ENCODE assay signal across 1 cellular context in genomic region chr14:70391493-70392391, GRCh38.
TF ChIP-seq lines count a peak whose summit lies in the region.

No MANE protein-coding gene starts in this region.

TF ChIP-seq in WTC11, 78 proteins besides CTCF, POLR2A, EP300 and RAD21 (continued from another document):
- TF ChIP-seq, protein P1, sequence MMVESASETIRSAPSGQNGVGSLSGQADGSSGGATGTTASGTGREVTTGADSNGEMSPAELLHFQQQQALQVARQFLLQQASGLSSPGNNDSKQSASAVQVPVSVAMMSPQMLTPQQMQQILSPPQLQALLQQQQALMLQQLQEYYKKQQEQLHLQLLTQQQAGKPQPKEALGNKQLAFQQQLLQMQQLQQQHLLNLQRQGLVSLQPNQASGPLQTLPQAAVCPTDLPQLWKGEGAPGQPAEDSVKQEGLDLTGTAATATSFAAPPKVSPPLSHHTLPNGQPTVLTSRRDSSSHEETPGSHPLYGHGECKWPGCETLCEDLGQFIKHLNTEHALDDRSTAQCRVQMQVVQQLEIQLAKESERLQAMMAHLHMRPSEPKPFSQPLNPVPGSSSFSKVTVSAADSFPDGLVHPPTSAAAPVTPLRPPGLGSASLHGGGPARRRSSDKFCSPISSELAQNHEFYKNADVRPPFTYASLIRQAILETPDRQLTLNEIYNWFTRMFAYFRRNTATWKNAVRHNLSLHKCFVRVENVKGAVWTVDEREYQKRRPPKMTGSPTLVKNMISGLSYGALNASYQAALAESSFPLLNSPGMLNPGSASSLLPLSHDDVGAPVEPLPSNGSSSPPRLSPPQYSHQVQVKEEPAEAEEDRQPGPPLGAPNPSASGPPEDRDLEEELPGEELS (CRISPR knock-in tag; IDR thresholded peaks at IDR 0.05): no peak
- no peak for TF ChIP-seq GTF2I (CRISPR knock-in tag; conservative IDR thresholded peaks at IDR 0.05)
- TF ChIP-seq, protein P2, sequence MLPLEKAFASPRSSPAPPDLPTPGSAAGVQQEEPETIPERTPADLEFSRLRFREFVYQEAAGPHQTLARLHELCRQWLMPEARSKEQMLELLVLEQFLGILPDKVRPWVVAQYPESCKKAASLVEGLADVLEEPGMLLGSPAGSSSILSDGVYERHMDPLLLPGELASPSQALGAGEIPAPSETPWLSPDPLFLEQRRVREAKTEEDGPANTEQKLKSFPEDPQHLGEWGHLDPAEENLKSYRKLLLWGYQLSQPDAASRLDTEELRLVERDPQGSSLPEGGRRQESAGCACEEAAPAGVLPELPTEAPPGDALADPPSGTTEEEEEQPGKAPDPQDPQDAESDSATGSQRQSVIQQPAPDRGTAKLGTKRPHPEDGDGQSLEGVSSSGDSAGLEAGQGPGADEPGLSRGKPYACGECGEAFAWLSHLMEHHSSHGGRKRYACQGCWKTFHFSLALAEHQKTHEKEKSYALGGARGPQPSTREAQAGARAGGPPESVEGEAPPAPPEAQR (CRISPR knock-in tag; IDR thresholded peaks at IDR 0.05): no peak
- no peak for TF ChIP-seq SMAD4 (CRISPR knock-in tag; IDR thresholded peaks at IDR 0.05)
- no peak for TF ChIP-seq ZNF671 (CRISPR knock-in tag; IDR thresholded peaks at IDR 0.05)
- no peak for TF ChIP-seq AR (CRISPR knock-in tag; IDR thresholded peaks at IDR 0.05)
- TF ChIP-seq, protein P3, sequence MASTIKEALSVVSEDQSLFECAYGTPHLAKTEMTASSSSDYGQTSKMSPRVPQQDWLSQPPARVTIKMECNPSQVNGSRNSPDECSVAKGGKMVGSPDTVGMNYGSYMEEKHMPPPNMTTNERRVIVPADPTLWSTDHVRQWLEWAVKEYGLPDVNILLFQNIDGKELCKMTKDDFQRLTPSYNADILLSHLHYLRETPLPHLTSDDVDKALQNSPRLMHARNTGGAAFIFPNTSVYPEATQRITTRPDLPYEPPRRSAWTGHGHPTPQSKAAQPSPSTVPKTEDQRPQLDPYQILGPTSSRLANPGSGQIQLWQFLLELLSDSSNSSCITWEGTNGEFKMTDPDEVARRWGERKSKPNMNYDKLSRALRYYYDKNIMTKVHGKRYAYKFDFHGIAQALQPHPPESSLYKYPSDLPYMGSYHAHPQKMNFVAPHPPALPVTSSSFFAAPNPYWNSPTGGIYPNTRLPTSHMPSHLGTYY (CRISPR knock-in tag; IDR thresholded peaks at IDR 0.05): no peak
- TF ChIP-seq, protein P4, sequence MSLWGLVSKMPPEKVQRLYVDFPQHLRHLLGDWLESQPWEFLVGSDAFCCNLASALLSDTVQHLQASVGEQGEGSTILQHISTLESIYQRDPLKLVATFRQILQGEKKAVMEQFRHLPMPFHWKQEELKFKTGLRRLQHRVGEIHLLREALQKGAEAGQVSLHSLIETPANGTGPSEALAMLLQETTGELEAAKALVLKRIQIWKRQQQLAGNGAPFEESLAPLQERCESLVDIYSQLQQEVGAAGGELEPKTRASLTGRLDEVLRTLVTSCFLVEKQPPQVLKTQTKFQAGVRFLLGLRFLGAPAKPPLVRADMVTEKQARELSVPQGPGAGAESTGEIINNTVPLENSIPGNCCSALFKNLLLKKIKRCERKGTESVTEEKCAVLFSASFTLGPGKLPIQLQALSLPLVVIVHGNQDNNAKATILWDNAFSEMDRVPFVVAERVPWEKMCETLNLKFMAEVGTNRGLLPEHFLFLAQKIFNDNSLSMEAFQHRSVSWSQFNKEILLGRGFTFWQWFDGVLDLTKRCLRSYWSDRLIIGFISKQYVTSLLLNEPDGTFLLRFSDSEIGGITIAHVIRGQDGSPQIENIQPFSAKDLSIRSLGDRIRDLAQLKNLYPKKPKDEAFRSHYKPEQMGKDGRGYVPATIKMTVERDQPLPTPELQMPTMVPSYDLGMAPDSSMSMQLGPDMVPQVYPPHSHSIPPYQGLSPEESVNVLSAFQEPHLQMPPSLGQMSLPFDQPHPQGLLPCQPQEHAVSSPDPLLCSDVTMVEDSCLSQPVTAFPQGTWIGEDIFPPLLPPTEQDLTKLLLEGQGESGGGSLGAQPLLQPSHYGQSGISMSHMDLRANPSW (CRISPR knock-in tag; conservative IDR thresholded peaks at IDR 0.05; ENCODE audit: low read depth): no peak
- TF ChIP-seq NFE2L1 (CRISPR knock-in tag; IDR thresholded peaks at IDR 0.05): no peak
TF ChIP-seq in WTC11: peak in this region for 0.
